Comparison of ENCODE assay signal across 8 cellular contexts in genomic region chr15:97959738-97960363, GRCh38. TPM values are rescaled to one million over a fixed set of nuclear protein-coding genes. Genes with fewer than 3 reads are reported as not detected.
DNase-seq lines count a peak whose midpoint lies in the region; ATAC-seq, FAIRE-seq and TF ChIP-seq lines count a peak whose summit lies in the region.

No MANE protein-coding gene starts in this region.

- H3K4me1 ChIP-seq in stomach: peaks cover 11 to 41% (median 25%) of the 10 kb centered on the region in 4 donors

- H3K4me1 Mint-ChIP-seq in activated naive CD8-positive, alpha-beta T cell treated with anti-CD3 and anti-CD28 coated beads for 36 hours: peaks cover 12% of the 10 kb centered on the region

- 3 to 6% (median 4%) methylated on average over 19 of the region's 19 CpGs for WGBS in stomach, 5 donors

- TF ChIP-seq POLR2A in stomach (IDR thresholded peaks at IDR 0.05): no peak

- no peak for TF ChIP-seq EP300 in stomach (IDR thresholded peaks at IDR 0.05)

- DNase-seq in NCI-H2107 (lab: John Stamatoyannopoulos, UW): peak; percentile 82
- no peak for DNase-seq in NCI-H2107 treated with DMSO at 0.1 percent for 48 hours (lab: John Stamatoyannopoulos, UW; ENCODE audit: unreplicated experiment)
- DNase-seq in activated naive CD8-positive, alpha-beta T cell treated with anti-CD3 and anti-CD28 coated beads for 36 hours: no peak
- DNase-seq in stomach: no peak
- no peak for DNase-seq in activated CD4-positive, CD25-positive, alpha-beta regulatory T cell treated with anti-CD3 and anti-CD28 coated beads, Interleukin-2, amount 50 U/mL, for 72 hours
- DNase-seq in central memory CD4-positive, alpha-beta T cell: no peak

- H3K9me3 ChIP-seq in stomach: no peaks in the 10 kb centered on the region

- peak overlapping the region; percentile 49 to 90 (median 71) for H3K27ac ChIP-seq in stomach

- no peaks in the 10 kb centered on the region for H3K36me3 Mint-ChIP-seq in activated naive CD8-positive, alpha-beta T cell treated with anti-CD3 and anti-CD28 coated beads for 36 hours

- H3K9me3 Mint-ChIP-seq in activated naive CD8-positive, alpha-beta T cell treated with anti-CD3 and anti-CD28 coated beads for 36 hours: no peaks in the 10 kb centered on the region

- H3K27ac Mint-ChIP-seq in activated naive CD8-positive, alpha-beta T cell treated with anti-CD3 and anti-CD28 coated beads for 36 hours: peak overlapping the region; percentile 49

- no peaks in the 10 kb centered on the region for H3K27me3 ChIP-seq in stomach

- peak overlapping the region; percentile 64 for H3K4me3 Mint-ChIP-seq in activated naive CD8-positive, alpha-beta T cell treated with anti-CD3 and anti-CD28 coated beads for 36 hours

- no peak for TF ChIP-seq CTCF in stomach (IDR thresholded peaks at IDR 0.05)

- intact Hi-C loops in stomach (cut with DNase I; ENCODE audit: low total_unique reads): no loop called here

- no peaks in the 10 kb centered on the region for H3K36me3 ChIP-seq in stomach

- H3K4me3 ChIP-seq in stomach: peak overlapping the region; percentile 42 to 96 (median 87)

- FAIRE-seq in islet of Langerhans (lab: Jason Lieb, UNC): peak; percentile 96

- no peaks in the 10 kb centered on the region for H3K27me3 Mint-ChIP-seq in activated naive CD8-positive, alpha-beta T cell treated with anti-CD3 and anti-CD28 coated beads for 36 hours

- no peak for ATAC-seq in GM18873 (IDR thresholded peaks at IDR 0.05; ENCODE audit: low FRiP score, unreplicated experiment)

RNA-seq across cellular contexts. Expression of gene ARRDC4, which starts 0.7 kb away (rescaled TPM):
- total RNA-seq in activated naive CD8-positive, alpha-beta T cell treated with anti-CD3 and anti-CD28 coated beads for 36 hours: 1 to 10 TPM; 2.5 to 2.8 TPM
- total RNA-seq in stomach: 100 to 1,000 TPM in 1 of 5 donors, 10 to 100 TPM in 4; 36.5 to 110 (median 67.0) TPM
- polyA plus RNA-seq in stomach: 10 to 100 TPM; 13.2 to 47.4 (median 33.2) TPM

Comparison
In these comparisons a context has a peak if more than half of its experiments do, and no peak if none do; other contexts are left out.
1. RNA of gene ARRDC4, which starts 0.7 kb away (total RNA-seq): 36.5 to 110 TPM in stomach; 2.5 to 2.8 TPM in activated naive CD8-positive, alpha-beta T cell treated with anti-CD3 and anti-CD28 coated beads for 36 hours; every median in the first group is over 4 times any median in the second.